ENCODE assay signal across 12 cellular contexts in genomic region chr22:38844661-38845367, GRCh38. TPM values are rescaled to one million over a fixed set of nuclear protein-coding genes. Genes with fewer than 3 reads are reported as not detected.
DNase-seq lines count a peak whose midpoint lies in the region; ATAC-seq, FAIRE-seq and TF ChIP-seq lines count a peak whose summit lies in the region.
"Had no signal": no experiment of that assay in that cellular context is flagged by ENCODE, and none has a peak within 500 bp of the region (broad histone marks: within the 10 kb centered on the region; RNA-seq: fewer than 3 reads in every experiment).

No MANE protein-coding gene starts in this region.

- no peaks in the 10 kb centered on the region for H3K9me3 Mint-ChIP-seq in GM23338
- no peaks in the 10 kb centered on the region for H3K9me3 Mint-ChIP-seq in astrocyte (ENCODE audit: unreplicated experiment)
- peaks cover 0 to 3% (median 0%) of the 10 kb centered on the region in 11 donors for H3K9me3 Mint-ChIP-seq in naive thymus-derived CD4-positive, alpha-beta T cell
- H3K9me3 Mint-ChIP-seq: stimulated activated naive B cell treated with anti-CD40 and anti-IgM and Interleukin-4, amounts not matched to agents 10 μg/mL and 1 μg/mL and 100 μg/mL, for 72 hours had no signal

- CTCF ChIA-PET in naive thymus-derived CD4-positive, alpha-beta T cell (lab: Charles Lee), result interaction anchor here (1.6 kb wide), 1 partner anchor 47 kb away, joined by 4 read pairs; no protein-coding TSS in a partner anchor

- H3K4me1 ChIP-seq in GM23338 (ENCODE audit: insufficient read depth) (0 out of 2 replicates have a peak, but pooled peaks cover 7% of the 10 kb centered on the region), astrocyte (ENCODE audit: insufficient read depth, low read length) (peaks cover 7% of the 10 kb centered on the region)
- H3K4me1 ChIP-seq in naive thymus-derived CD4-positive, alpha-beta T cell (ENCODE audit: control insufficient read depth in 2 of 2, insufficient read depth in 2 of 2, low read length in 2 of 2), result peaks cover 0 to 14% of the 10 kb centered on the region in 2 donors

- H3K27me3 Mint-ChIP-seq in GM23338 (ENCODE audit: insufficient read depth, low read depth, poor library complexity) (peaks cover 43% of the 10 kb centered on the region), astrocyte (ENCODE audit: low read depth, unreplicated experiment) (peaks cover 61% of the 10 kb centered on the region)
- peaks cover 0 to 69% (median 0%) of the 10 kb centered on the region in 5 donors for H3K27me3 Mint-ChIP-seq in naive thymus-derived CD4-positive, alpha-beta T cell

- H3F3A ChIP-seq in GM23338 (replicated peaks; ENCODE audit: low read depth), result no peaks in the 10 kb centered on the region

- peak overlapping the region; percentile 67 for H3K4me3 Mint-ChIP-seq in GM23338
- peak overlapping the region; percentile 60 for H3K4me3 Mint-ChIP-seq in astrocyte (ENCODE audit: unreplicated experiment)
- peak overlapping the region; percentile 22 to 85 (median 70) for H3K4me3 Mint-ChIP-seq in naive thymus-derived CD4-positive, alpha-beta T cell
- H3K4me3 Mint-ChIP-seq: stimulated activated naive B cell treated with anti-CD40 and anti-IgM and Interleukin-4, amounts not matched to agents 10 μg/mL and 1 μg/mL and 100 μg/mL, for 72 hours had no signal

- peaks cover 4% of the 10 kb centered on the region; the same call in 1 of the 2 replicates for H4K20me1 ChIP-seq in GM23338 (replicated peaks; ENCODE audit: insufficient read depth)
- peaks cover 16% of the 10 kb centered on the region for H4K20me1 ChIP-seq in astrocyte (ENCODE audit: insufficient read depth, low read length)

- H3K9ac ChIP-seq in astrocyte (ENCODE audit: low read length), result no peak overlapping the region

- FAIRE-seq in astrocyte (lab: Jason Lieb, UNC), result no peak
- FAIRE-seq: TTC549 had no signal

- H3K36me3 ChIP-seq in GM23338 (ENCODE audit: insufficient read depth), result no peaks in the 10 kb centered on the region
- no peaks in the 10 kb centered on the region for H3K36me3 ChIP-seq in astrocyte (ENCODE audit: insufficient read depth, low read length)
- no peaks in the 10 kb centered on the region for H3K36me3 ChIP-seq in naive thymus-derived CD4-positive, alpha-beta T cell (ENCODE audit: control insufficient read depth in 2 of 3, insufficient read depth in 3 of 3, low read length in 3 of 3)

- POLR2A ChIA-PET in naive thymus-derived CD4-positive, alpha-beta T cell (lab: Charles Lee), result interaction anchor here (0.5 to 5.4 kb wide), 5 partner anchors 8 to 111 kb away, joined by 3 to 35 read pairs (median 11); no protein-coding TSS in a partner anchor

- intact Hi-C loops in naive thymus-derived CD4-positive, alpha-beta T cell (cut with micrococcal nuclease), result loop anchor here in 1 of 2 donors (5.0 kb wide), 1 partner anchor 88 kb away; the partner anchor contains the start of gene SUN2

- peaks cover 20% of the 10 kb centered on the region for H3K4me1 Mint-ChIP-seq in GM23338
- peaks cover 1% of the 10 kb centered on the region for H3K4me1 Mint-ChIP-seq in astrocyte (ENCODE audit: low read depth, unreplicated experiment)
- peaks cover 9 to 36% (median 28%) of the 10 kb centered on the region in 7 donors for H3K4me1 Mint-ChIP-seq in naive thymus-derived CD4-positive, alpha-beta T cell

- H3K36me3 Mint-ChIP-seq in GM23338 (ENCODE audit: low read depth) (no peaks in the 10 kb centered on the region; the same call in 2 of the 3 replicates), astrocyte (ENCODE audit: low read depth, unreplicated experiment) (peaks cover under 1% of the 10 kb centered on the region)
- peaks cover 0 to 5% (median 0%) of the 10 kb centered on the region in 5 donors for H3K36me3 Mint-ChIP-seq in naive thymus-derived CD4-positive, alpha-beta T cell
- H3K36me3 Mint-ChIP-seq: stimulated activated naive B cell treated with anti-CD40 and anti-IgM and Interleukin-4, amounts not matched to agents 10 μg/mL and 1 μg/mL and 100 μg/mL, for 72 hours had no signal

- H3K79me2 ChIP-seq in GM23338 (replicated peaks; ENCODE audit: insufficient read depth) (no peaks in the 10 kb centered on the region), astrocyte (ENCODE audit: insufficient read depth, low read length) (no peaks in the 10 kb centered on the region)

- peak; percentile 29 for DNase-seq in AG10803 (ENCODE audit: low read depth)
- DNase-seq in GM23338 (ENCODE audit: low spot score), result no peak
- DNase-seq in astrocyte (ENCODE audit: low read depth), result peak; percentile 86
- no peak for DNase-seq in naive thymus-derived CD4-positive, alpha-beta T cell
- DNase-seq in NK-92 (lab: John Stamatoyannopoulos, UW; ENCODE audit: unreplicated experiment), result no peak
- DNase-seq in caudate nucleus (lab: John Stamatoyannopoulos, UW), result no peak
- DNase-seq in globus pallidus (ENCODE audit: low spot score), result no peak
- DNase-seq: activated gamma-delta T cell treated with Interleukin-2 at 50 U/mL for 16 hours; NCI-H187 treated with DMSO at 0.1 percent for 48 hours; stimulated activated naive B cell treated with anti-CD40 and anti-IgM and Interleukin-4, amounts not matched to agents 10 μg/mL and 1 μg/mL and 100 μg/mL, for 72 hours had no signal

- H3K9me2 ChIP-seq in GM23338 (ENCODE audit: insufficient read depth), result no peaks in the 10 kb centered on the region

- no peak overlapping the region for H3K4me3 ChIP-seq in AG10803 (ENCODE audit: low read length)
- H3K4me3 ChIP-seq in GM23338, result peak overlapping the region; percentile 71
- no peak overlapping the region for H3K4me3 ChIP-seq in astrocyte (ENCODE audit: insufficient read depth, low read depth, low read length)
- H3K4me3 ChIP-seq in naive thymus-derived CD4-positive, alpha-beta T cell (ENCODE audit: low read length), result no peak overlapping the region

- no peak overlapping the region for H2AFZ ChIP-seq in GM23338
- no peak overlapping the region for H2AFZ ChIP-seq in astrocyte (ENCODE audit: low read depth, low read length)

- H3K9me3 ChIP-seq in astrocyte (ENCODE audit: insufficient read depth, low read depth, low read length), result no peaks in the 10 kb centered on the region
- H3K9me3 ChIP-seq in naive thymus-derived CD4-positive, alpha-beta T cell (ENCODE audit: control insufficient read depth in 2 of 3, low read length in 3 of 3), result no peaks in the 10 kb centered on the region

- peak overlapping the region; percentile 92 for H3K4me2 ChIP-seq in GM23338
- H3K4me2 ChIP-seq in astrocyte (ENCODE audit: low read length), result no peak overlapping the region

- TF ChIP-seq CTCF in AG10803 (conservative IDR thresholded peaks at IDR 0.05; ENCODE audit: low read length) (no peak), GM23338 (conservative IDR thresholded peaks at IDR 0.05; ENCODE audit: low read depth in 2 of 2) (no peak), astrocyte (IDR thresholded peaks at IDR 0.05; ENCODE audit: insufficient read depth, low read depth, low read length) (no peak)

- H3K27ac ChIP-seq in GM23338 (ENCODE audit: low read depth), result no peak overlapping the region
- H3K27ac ChIP-seq in astrocyte (ENCODE audit: low read depth, low read length), result no peak overlapping the region
- H3K27ac ChIP-seq in naive thymus-derived CD4-positive, alpha-beta T cell (ENCODE audit: low read depth, low read length), result no peak overlapping the region
- no peak overlapping the region for H3K27ac ChIP-seq in caudate nucleus (ENCODE audit: low read depth, low read length)

- H3K27me3 ChIP-seq in GM23338 (ENCODE audit: insufficient read depth) (peaks cover 52% of the 10 kb centered on the region), astrocyte (ENCODE audit: insufficient read depth, low read length) (peaks cover 13% of the 10 kb centered on the region)
- H3K27me3 ChIP-seq in naive thymus-derived CD4-positive, alpha-beta T cell (ENCODE audit: control insufficient read depth in 2 of 2, insufficient read depth in 2 of 2, low read length in 2 of 2), result no peaks in the 10 kb centered on the region

- ATAC-seq in GM23338 (no peak), GM21381 (IDR thresholded peaks at IDR 0.05; ENCODE audit: unreplicated experiment) (no peak)
- no peak for ATAC-seq in naive thymus-derived CD4-positive, alpha-beta T cell

- H3K27ac Mint-ChIP-seq in GM23338, result no peak overlapping the region
- no peak overlapping the region for H3K27ac Mint-ChIP-seq in astrocyte (ENCODE audit: unreplicated experiment)
- H3K27ac Mint-ChIP-seq in naive thymus-derived CD4-positive, alpha-beta T cell, result peak overlapping the region in 3 of 9 donors; percentile 13 to 70 (median 52)
- H3K27ac Mint-ChIP-seq: stimulated activated naive B cell treated with anti-CD40 and anti-IgM and Interleukin-4, amounts not matched to agents 10 μg/mL and 1 μg/mL and 100 μg/mL, for 72 hours had no signal

TF ChIP-seq in GM23338, 12 proteins besides CTCF, POLR2A, EP300 and RAD21 (continues in another document):
- no peak for TF ChIP-seq JUNB (IDR thresholded peaks at IDR 0.05; ENCODE audit: unreplicated experiment)

RNA-seq across cellular contexts. Expression of gene NPTXR, which starts 1.0 kb away (rescaled TPM):
- total RNA-seq in GM23338 (2014; rRNA removed; shearing (Covaris generic)), result 9.3 and 13.4 TPM in 2 replicates
- 0.75 and 0.89 TPM in 2 replicates for polyA plus RNA-seq in GM23338 (2016; fragmentation: Nextera tagmentation; extraction: Ambion mirVana)
- 5.1 and 5.4 TPM in 2 replicates for total RNA-seq in astrocyte
- total RNA-seq in naive thymus-derived CD4-positive, alpha-beta T cell, result 10 to 100 TPM in 2 of 5 experiments, 1 to 10 TPM in 2, under 1 TPM in 1; 0.85 to 12.9 (median 7.8) TPM
- polyA plus RNA-seq in naive thymus-derived CD4-positive, alpha-beta T cell, result 1 to 10 TPM; 1.1 to 1.4 TPM

RNA-seq across cellular contexts. Expression of gene CBX6, which starts 27.2 kb away (rescaled TPM):
- 18.2 and 23.0 TPM in 2 replicates for total RNA-seq in GM23338 (2014; rRNA removed; shearing (Covaris generic))
- polyA plus RNA-seq in GM23338 (2016; fragmentation: Nextera tagmentation; extraction: Ambion mirVana), result 17.4 and 18.5 TPM in 2 replicates
- total RNA-seq in astrocyte, result 34.9 and 38.9 TPM in 2 replicates
- total RNA-seq in naive thymus-derived CD4-positive, alpha-beta T cell, result 10 to 100 TPM; 41.7 to 77.0 (median 73.4) TPM
- 1 to 10 TPM; 6.3 to 7.2 TPM for polyA plus RNA-seq in naive thymus-derived CD4-positive, alpha-beta T cell

RNA-seq across cellular contexts. Expression of gene DNAL4, which starts 50.9 kb away (rescaled TPM):
- total RNA-seq in GM23338 (2014; rRNA removed; shearing (Covaris generic)), result 10.0 and 11.3 TPM in 2 replicates
- polyA plus RNA-seq in GM23338 (2016; fragmentation: Nextera tagmentation; extraction: Ambion mirVana), result 8.7 and 9.3 TPM in 2 replicates
- 12.8 and 12.9 TPM in 2 replicates for total RNA-seq in astrocyte
- 10 to 100 TPM in 2 of 5 experiments, 1 to 10 TPM in 3; 5.0 to 11.1 (median 8.9) TPM for total RNA-seq in naive thymus-derived CD4-positive, alpha-beta T cell
- polyA plus RNA-seq in naive thymus-derived CD4-positive, alpha-beta T cell, result 10 to 100 TPM in 1 of 2 donors, 1 to 10 TPM in 1; 9.8 to 15.0 TPM

Comparison
In these comparisons a context has a peak if more than half of its experiments do, and no peak if none do; other contexts are left out.
1. DNase-seq: peak in AG10803 (single experiment) and astrocyte (single experiment); none in GM23338 (single experiment), naive thymus-derived CD4-positive, alpha-beta T cell (0 of 9), NK-92 (single experiment), caudate nucleus (0 of 61) and globus pallidus (single experiment).
2. Peak in every context shown above with its lines, with median percentiles within 50 percentile points of each other: H3K4me3 Mint-ChIP-seq.